In genomic region chr19:3178377-3178972, GRCh38 we compare ENCODE assay signal across 9 cellular contexts. TPM values are rescaled to one million over a fixed set of nuclear protein-coding genes. Genes with fewer than 3 reads are reported as not detected.
DNase-seq lines count a peak whose midpoint lies in the region; ATAC-seq and TF ChIP-seq lines count a peak whose summit lies in the region.
"Had no signal": no experiment of that assay in that cellular context is flagged by ENCODE, and none has a peak within 500 bp of the region (broad histone marks: within the 10 kb centered on the region; RNA-seq: fewer than 3 reads in every experiment).

TSS of gene S1PR4 (plus strand) at chr19:3178769. CDS start at chr19:3178793, 24 bp downstream.

- peak; percentile 35 to 83 (median 52) for TF ChIP-seq POLR2A in spleen (IDR thresholded peaks at IDR 0.05)

- WGBS in spleen, 5 donors = 4 to 17% (median 7%) methylated on average over 19 to 42 of the region's 42 CpGs

- H3K27me3 ChIP-seq in spleen (replicated peaks in 1 of 7) (no peaks in the 10 kb centered on the region), Caco-2 (replicated peaks; ENCODE audit: control insufficient read depth, insufficient read depth, low read length) (no peaks in the 10 kb centered on the region)

- CTCF ChIA-PET in Caco-2 (lab: Charles Lee) = no interaction called here

- no TSS peak for BruUV-seq in Caco-2 (replicated peaks; lab: Mats Ljungman, UMichigan)

- no peaks in the 10 kb centered on the region for H3K27me3 Mint-ChIP-seq in activated naive CD8-positive, alpha-beta T cell treated with anti-CD3 and anti-CD28 coated beads, Interleukin-2, amount 10 ng/mL, durations not matched to agents 7 days and 5 days
- H3K27me3 Mint-ChIP-seq in Caco-2 (ENCODE audit: insufficient read depth, unreplicated experiment) = no peaks in the 10 kb centered on the region

- H3K36me3 Mint-ChIP-seq in activated naive CD8-positive, alpha-beta T cell treated with anti-CD3 and anti-CD28 coated beads, Interleukin-2, amount 10 ng/mL, durations not matched to agents 7 days and 5 days = peaks cover 24% of the 10 kb centered on the region
- H3K36me3 Mint-ChIP-seq in Caco-2 (ENCODE audit: insufficient read depth, unreplicated experiment) = no peaks in the 10 kb centered on the region

- peaks cover 31 to 72% (median 61%) of the 10 kb centered on the region in 6 donors for H3K4me1 ChIP-seq in spleen
- no peaks in the 10 kb centered on the region for H3K4me1 ChIP-seq in Caco-2

- TF ChIP-seq CTCF in spleen (IDR thresholded peaks at IDR 0.05 in 8 of 11, conservative IDR thresholded peaks at IDR 0.05 in 3 of 11) (peak in 9 of 11 experiments; percentile 15 to 71 (median 54)), Caco-2 (IDR thresholded peaks at IDR 0.05; ENCODE audit: insufficient read depth in 1 of 2, low read depth in 1 of 2, low read length in 1 of 2, severe bottlenecking in 1 of 2, unreplicated experiment in 1 of 2) (no peak)

- H3K4me3 Mint-ChIP-seq in activated naive CD8-positive, alpha-beta T cell treated with anti-CD3 and anti-CD28 coated beads, Interleukin-2, amount 10 ng/mL, durations not matched to agents 7 days and 5 days = peak within 1 kb of the TSS; percentile 100
- no peak within 1 kb of the TSS for H3K4me3 Mint-ChIP-seq in Caco-2 (ENCODE audit: unreplicated experiment)

- H3K27ac ChIP-seq in spleen = peak within 1 kb of the TSS; percentile 96 to 100 (median 97)
- H3K27ac ChIP-seq: KMS-11 had no signal

- POLR2A ChIA-PET in activated naive CD8-positive, alpha-beta T cell treated with anti-CD3 and anti-CD28 coated beads, Interleukin-2, amount 10 ng/mL, durations not matched to agents 7 days and 5 days (lab: Charles Lee) = interaction anchor here (0.9 to 1.4 kb wide), 3 partner anchors 13 to 116 kb away, joined by 3 to 4 read pairs (median 3); partner anchors contain the start of genes GNA15 and TLE5
- POLR2A ChIA-PET in Caco-2 (lab: Charles Lee) = no interaction called here

- H3K4me1 Mint-ChIP-seq in activated naive CD8-positive, alpha-beta T cell treated with anti-CD3 and anti-CD28 coated beads, Interleukin-2, amount 10 ng/mL, durations not matched to agents 7 days and 5 days = peaks cover 21% of the 10 kb centered on the region
- H3K4me1 Mint-ChIP-seq in Caco-2 (ENCODE audit: low read depth, unreplicated experiment) = no peaks in the 10 kb centered on the region

- intact Hi-C loops in spleen (cut with DNase I; ENCODE audit: low total_unique reads) = no loop called here
- intact Hi-C loops in Caco-2 (cut with micrococcal nuclease; ENCODE audit: unreplicated experiment) = no loop called here

- ATAC-seq in activated naive CD8-positive, alpha-beta T cell treated with anti-CD3 and anti-CD28 coated beads, Interleukin-2, amount 10 ng/mL, durations not matched to agents 7 days and 5 days (ENCODE audit: low read depth) = peak; percentile 77
- no peak for ATAC-seq in GM19023 (IDR thresholded peaks at IDR 0.05; ENCODE audit: unreplicated experiment)

- peaks cover 0 to 10% (median 0%) of the 10 kb centered on the region in 8 donors for H3K9me3 ChIP-seq in spleen
- no peaks in the 10 kb centered on the region for H3K9me3 ChIP-seq in Caco-2

- H3K36me3 ChIP-seq in spleen (peaks cover 0 to 25% (median 0%) of the 10 kb centered on the region in 6 donors), Caco-2 (ENCODE audit: control insufficient read depth, insufficient read depth, low read length) (no peaks in the 10 kb centered on the region)

- H3K4me3 ChIP-seq in spleen (peak within 1 kb of the TSS; percentile 71 to 100 (median 78)), Caco-2 (ENCODE audit: low read depth, low read length) (no peak within 1 kb of the TSS)

- no peaks in the 10 kb centered on the region for H3K9me3 Mint-ChIP-seq in activated naive CD8-positive, alpha-beta T cell treated with anti-CD3 and anti-CD28 coated beads, Interleukin-2, amount 10 ng/mL, durations not matched to agents 7 days and 5 days
- no peaks in the 10 kb centered on the region for H3K9me3 Mint-ChIP-seq in Caco-2 (ENCODE audit: unreplicated experiment)

- H3K27ac Mint-ChIP-seq in activated naive CD8-positive, alpha-beta T cell treated with anti-CD3 and anti-CD28 coated beads, Interleukin-2, amount 10 ng/mL, durations not matched to agents 7 days and 5 days = peak within 1 kb of the TSS; percentile 99
- no peak within 1 kb of the TSS for H3K27ac Mint-ChIP-seq in Caco-2 (ENCODE audit: unreplicated experiment)

- peak; percentile 73 for DNase-seq in GM19238 (ENCODE audit: insufficient read length, low spot score)
- peak; percentile 37 for DNase-seq in T follicular helper cell (ENCODE audit: low read depth)
- DNase-seq in activated naive CD8-positive, alpha-beta T cell treated with anti-CD3 and anti-CD28 coated beads, Interleukin-2, amount 10 ng/mL, durations not matched to agents 7 days and 5 days = peak; percentile 83
- DNase-seq in spleen = peak; percentile 95
- DNase-seq in iPS-NIHi7 (ENCODE audit: extremely low spot score) = no peak
- DNase-seq in Caco-2 = no peak
- no peak for DNase-seq in HuH-7.5 (ENCODE audit: low spot score)

RNA-seq across cellular contexts. Expression of gene S1PR4, which starts in this region (rescaled TPM):
- 100 to 1,000 TPM; 133 to 134 TPM for total RNA-seq in activated naive CD8-positive, alpha-beta T cell treated with anti-CD3 and anti-CD28 coated beads, Interleukin-2, amount 10 ng/mL, durations not matched to agents 7 days and 5 days
- total RNA-seq in spleen (100 to 1,000 TPM in 2 of 7 donors, 10 to 100 TPM in 5; 46.3 to 171 (median 64.4) TPM), Caco-2 (2022) (not detected in 2 replicates)
- polyA plus RNA-seq in spleen = 10 to 100 TPM; 44.7 to 68.9 (median 59.6) TPM

Comparison
In these comparisons a context has a peak if more than half of its experiments do, and no peak if none do; other contexts are left out.
1. RNA of gene S1PR4 (total RNA-seq): 133 to 134 TPM in activated naive CD8-positive, alpha-beta T cell treated with anti-CD3 and anti-CD28 coated beads, Interleukin-2, amount 10 ng/mL, durations not matched to agents 7 days and 5 days and 46.3 to 171 TPM in spleen; not detected in Caco-2; every median in the first group is over 10 times any median in the second.
2. DNase-seq: peak in GM19238 (single experiment), T follicular helper cell (single experiment), activated naive CD8-positive, alpha-beta T cell treated with anti-CD3 and anti-CD28 coated beads, Interleukin-2, amount 10 ng/mL, durations not matched to agents 7 days and 5 days (single experiment) and spleen (single experiment); none in iPS-NIHi7 (single experiment), Caco-2 (0 of 2) and HuH-7.5 (single experiment).
3. CTCF ChIP-seq: peak in spleen (9 of 11); none in Caco-2 (0 of 2).